In genomic region chr3:108527827-108528226, GRCh38 we compare ENCODE assay signal across 17 cellular contexts. TPM values are rescaled to one million over a fixed set of nuclear protein-coding genes. Genes with fewer than 3 reads are reported as not detected.
"Had no signal": no experiment of that assay in that cellular context is flagged by ENCODE, and none has a peak within 500 bp of the region (broad histone marks: within the 10 kb centered on the region; RNA-seq: fewer than 3 reads in every experiment).

No MANE protein-coding gene starts in this region.

- H3K4me3 ChIP-seq: colonic mucosa, esophagus squamous epithelium, gastroesophageal sphincter, hepatocyte, sigmoid colon, skin epidermis, uterus had no signal

- H3K27ac ChIP-seq: colonic mucosa, esophagus squamous epithelium, hepatocyte, neutrophil, sigmoid colon, skin epidermis had no signal

- H3K4me1 ChIP-seq: colonic mucosa, esophagus squamous epithelium had no signal

- DNase-seq: colonic mucosa; dermis blood vessel endothelial cell; esophagus squamous epithelium; foreskin fibroblast; glutamatergic neuron; kidney; left colon; mammary epithelial cell; naive thymus-derived CD4-positive, alpha-beta T cell; sigmoid colon; stimulated activated CD4-positive, alpha-beta T cell treated with anti-CD3 and anti-CD28 coated beads, Interleukin-12 subunit alpha, Interleukin-12 subunit beta, amount 100 ng/mL, for 4 hours; stimulated activated naive CD4-positive, alpha-beta T cell; uterus had no signal

- H3K27me3 ChIP-seq: colonic mucosa, esophagus squamous epithelium, gastroesophageal sphincter, hepatocyte, neutrophil, sigmoid colon, uterus had no signal

- H3K9me3 ChIP-seq: colonic mucosa, esophagus squamous epithelium, gastroesophageal sphincter, neutrophil, sigmoid colon, uterus had no signal

- ATAC-seq: gastroesophageal sphincter, left colon had no signal

- H3K36me3 ChIP-seq: colonic mucosa, esophagus squamous epithelium, gastroesophageal sphincter, neutrophil, sigmoid colon, uterus had no signal

RNA-seq across cellular contexts. Expression of gene MYH15, which starts 17.4 kb away (rescaled TPM):
- polyA plus RNA-seq: naive thymus-derived CD4-positive, alpha-beta T cell had no signal
